8 cellular contexts compared by ENCODE assay signal in genomic region chr6:44388135-44388487, GRCh38. TPM values are rescaled to one million over a fixed set of nuclear protein-coding genes. Genes with fewer than 3 reads are reported as not detected.
A peak's percentile ranks its signal among the peaks of the same experiment; 100 is the strongest.
DNase-seq lines count a peak whose midpoint lies in the region; ATAC-seq, FAIRE-seq and TF ChIP-seq lines count a peak whose summit lies in the region.

No MANE protein-coding gene starts in this region.

- no peak for TF ChIP-seq POLR2A in Peyer's patch (IDR thresholded peaks at IDR 0.05)

- H3K4me3 Mint-ChIP-seq in stimulated activated naive CD8-positive, alpha-beta T cell treated with anti-CD3 and anti-CD28 coated beads, Interleukin-15, Interleukin-2, amounts not matched to agents 100 ng/mL and 50 ng/mL, for 24 hours: peak overlapping the region; percentile 98

- no peaks in the 10 kb centered on the region for H3K27me3 Mint-ChIP-seq in stimulated activated naive CD8-positive, alpha-beta T cell treated with anti-CD3 and anti-CD28 coated beads, Interleukin-15, Interleukin-2, amounts not matched to agents 100 ng/mL and 50 ng/mL, for 24 hours

- H3K27ac ChIP-seq in Peyer's patch: peak overlapping the region; percentile 94 to 97 (median 94)
- peak overlapping the region; percentile 73 to 97 (median 92) for H3K27ac ChIP-seq in pancreas

- no peak for ATAC-seq in stimulated activated naive CD8-positive, alpha-beta T cell treated with anti-CD3 and anti-CD28 coated beads, Interleukin-15, Interleukin-2, amounts not matched to agents 100 U/mL and 50 U/mL, for 24 hours
- ATAC-seq in pancreas: no peak
- ATAC-seq in HG02970 (IDR thresholded peaks at IDR 0.05; ENCODE audit: low FRiP score, unreplicated experiment): no peak
- ATAC-seq in GM21786 (IDR thresholded peaks at IDR 0.05; ENCODE audit: unreplicated experiment): no peak
- ATAC-seq in HG02571 (IDR thresholded peaks at IDR 0.05; ENCODE audit: unreplicated experiment): no peak

- WGBS in pancreas, 2 donors: 0 to 2% methylated on average over 5 to 10 of the region's 10 CpGs

- FAIRE-seq in pancreas (lab: Jason Lieb, UNC): no peak

- H3K27ac Mint-ChIP-seq in stimulated activated naive CD8-positive, alpha-beta T cell treated with anti-CD3 and anti-CD28 coated beads, Interleukin-15, Interleukin-2, amounts not matched to agents 100 ng/mL and 50 ng/mL, for 24 hours: peak overlapping the region; percentile 99

- H3K27me3 ChIP-seq in Peyer's patch: no peaks in the 10 kb centered on the region
- no peaks in the 10 kb centered on the region for H3K27me3 ChIP-seq in pancreas

- H3K4me3 ChIP-seq in Peyer's patch (peak overlapping the region; percentile 79 to 99 (median 93)), epithelial cell of esophagus (ENCODE audit: low read length) (peak overlapping the region; percentile 88), pancreas (peak overlapping the region; percentile 57 to 93 (median 80))

- H3K9me3 Mint-ChIP-seq in stimulated activated naive CD8-positive, alpha-beta T cell treated with anti-CD3 and anti-CD28 coated beads, Interleukin-15, Interleukin-2, amounts not matched to agents 100 ng/mL and 50 ng/mL, for 24 hours: no peaks in the 10 kb centered on the region

- H3K36me3 Mint-ChIP-seq in stimulated activated naive CD8-positive, alpha-beta T cell treated with anti-CD3 and anti-CD28 coated beads, Interleukin-15, Interleukin-2, amounts not matched to agents 100 ng/mL and 50 ng/mL, for 24 hours (ENCODE audit: low read depth): peaks cover 43% of the 10 kb centered on the region

- H3K9me3 ChIP-seq in Peyer's patch (no peaks in the 10 kb centered on the region), pancreas (no peaks in the 10 kb centered on the region)

- TF ChIP-seq CTCF in Peyer's patch (IDR thresholded peaks at IDR 0.05): no peak
- no peak for TF ChIP-seq CTCF in epithelial cell of esophagus (IDR thresholded peaks at IDR 0.05; ENCODE audit: insufficient read depth, low read depth, low read length, missing control alignments)
- no peak for TF ChIP-seq CTCF in pancreas (IDR thresholded peaks at IDR 0.05)

- intact Hi-C loops in pancreas (cut with DNase I): no loop called here

- H3K36me3 ChIP-seq in Peyer's patch (peaks cover 0 to 25% (median 0%) of the 10 kb centered on the region in 3 donors), pancreas (peaks cover 0 to 7% (median 7%) of the 10 kb centered on the region in 3 donors)

- no peak for DNase-seq in stimulated activated naive CD8-positive, alpha-beta T cell treated with anti-CD3 and anti-CD28 coated beads, Interleukin-15, Interleukin-2, amounts not matched to agents 100 U/mL and 50 U/mL, for 24 hours
- peak in 1 of 3 donors; percentile 21 for DNase-seq in Peyer's patch
- DNase-seq in epithelial cell of esophagus (ENCODE audit: low read depth): no peak
- no peak for DNase-seq in pancreas

- H3K4me1 ChIP-seq in Peyer's patch (peaks cover 0 to 21% (median 13%) of the 10 kb centered on the region in 4 donors), pancreas (peaks cover 0 to 28% (median 17%) of the 10 kb centered on the region in 3 donors)

- peaks cover 45% of the 10 kb centered on the region for H3K4me1 Mint-ChIP-seq in stimulated activated naive CD8-positive, alpha-beta T cell treated with anti-CD3 and anti-CD28 coated beads, Interleukin-15, Interleukin-2, amounts not matched to agents 100 ng/mL and 50 ng/mL, for 24 hours (ENCODE audit: low read depth)

RNA-seq across cellular contexts. Expression of gene CDC5L, which starts 0.6 kb away (rescaled TPM):
- total RNA-seq in Peyer's patch (10 to 100 TPM in 3 of 4 donors, 1 to 10 TPM in 1; 9.9 to 23.1 (median 15.3) TPM), pancreas (10 to 100 TPM in 2 of 6 donors, 1 to 10 TPM in 4; 6.4 to 11.4 (median 8.6) TPM)
- 1 to 10 TPM; 2.9 to 6.0 TPM for polyA plus RNA-seq in pancreas

RNA-seq across cellular contexts. Expression of gene SPATS1, which starts 45.7 kb away (rescaled TPM):
- total RNA-seq in Peyer's patch (not detected), pancreas (under 1 TPM in 1 of 6 donors, not detected in 5; 0.18 TPM)
- under 1 TPM in 1 of 2 donors, not detected in 1; 0.19 TPM for polyA plus RNA-seq in pancreas
